Comparison of ENCODE assay signal across 29 cellular contexts in genomic region chr15:27774191-27774590, GRCh38.
"Had no signal": no experiment of that assay in that cellular context is flagged by ENCODE, and none has a peak within 500 bp of the region (broad histone marks: within the 10 kb centered on the region; RNA-seq: fewer than 3 reads in every experiment).

No MANE protein-coding gene starts in this region.

- H3K27me3 Mint-ChIP-seq: natural killer cell treated with Interleukin-12 subunit alpha and Interleukin-12 subunit beta and Interleukin-15 and Interleukin-18, amount 100 ng/mL, for 72 hours; progenitor cell of endocrine pancreas; stimulated activated naive CD8-positive, alpha-beta T cell treated with anti-CD3 and anti-CD28 coated beads, Interleukin-15, Interleukin-2, amounts not matched to agents 100 ng/mL and 50 ng/mL, for 24 hours had no signal

- H3K4me3 Mint-ChIP-seq: naive thymus-derived CD8-positive, alpha-beta T cell; natural killer cell treated with Interleukin-12 subunit alpha and Interleukin-12 subunit beta and Interleukin-15 and Interleukin-18, amount 100 ng/mL, for 72 hours; nephron progenitor cell; neural crest cell; stimulated activated effector memory CD8-positive, alpha-beta T cell treated with anti-CD3 and anti-CD28 coated beads, Interleukin-12 subunit alpha, Interleukin-12 subunit beta, amount 100 ng/mL, for 72 hours; stimulated activated naive B cell treated with anti-CD40 and anti-IgM and Interleukin-4, amounts not matched to agents 10 μg/mL and 1 μg/mL and 100 μg/mL, for 72 hours; stimulated activated naive CD8-positive, alpha-beta T cell treated with anti-CD3 and anti-CD28 coated beads, Interleukin-15, Interleukin-2, amounts not matched to agents 100 ng/mL and 50 ng/mL, for 24 hours had no signal

- H3K27me3 ChIP-seq: ovary, right lobe of liver, sigmoid colon, stomach, thyroid gland, tibial nerve, upper lobe of left lung, vagina had no signal

- DNase-seq: naive thymus-derived CD8-positive, alpha-beta T cell; nephron progenitor cell; occipital lobe; ovary; posterior cingulate gyrus; psoas muscle; right cardiac atrium; right lobe of liver; sigmoid colon; small intestine; stimulated activated CD4-positive, alpha-beta T cell treated with anti-CD3 and anti-CD28 coated beads, Interleukin-15, amount 100 ng/mL, for 24 hours; stimulated activated CD4-positive, alpha-beta T cell treated with anti-CD3 and anti-CD28 coated beads, Interleukin-2, amount 100 ng/mL, for 24 hours; stimulated activated CD4-positive, alpha-beta T cell treated with anti-CD3 and anti-CD28 coated beads, Interleukin-2, amount 100 ng/mL, for 48 hours; stimulated activated CD4-positive, alpha-beta T cell treated with anti-CD3 and anti-CD28 coated beads, Interleukin-4, amount 100 ng/mL, for 24 hours; stimulated activated naive B cell treated with anti-CD40 and anti-IgM and Interleukin-4, amounts not matched to agents 10 μg/mL and 1 μg/mL and 100 μg/mL, for 72 hours; stimulated activated naive CD4-positive, alpha-beta T cell treated with Interleukin-2 at 50 U/mL for 16 hours; stomach; thyroid gland; trophoblast cell; upper lobe of left lung had no signal

- H3K27ac ChIP-seq: ovary, parathyroid adenoma, psoas muscle, right lobe of liver, sigmoid colon, stomach, thoracic aorta, thyroid gland, tibial nerve, upper lobe of left lung, vagina had no signal

- H3K4me1 Mint-ChIP-seq: naive thymus-derived CD8-positive, alpha-beta T cell; nephron progenitor cell; stimulated activated effector memory CD8-positive, alpha-beta T cell treated with anti-CD3 and anti-CD28 coated beads, Interleukin-12 subunit alpha, Interleukin-12 subunit beta, amount 100 ng/mL, for 72 hours; stimulated activated naive B cell treated with anti-CD40 and anti-IgM and Interleukin-4, amounts not matched to agents 10 μg/mL and 1 μg/mL and 100 μg/mL, for 72 hours had no signal

- H3K9me3 Mint-ChIP-seq: neural crest cell had no signal

- H3K36me3 ChIP-seq: ovary, right lobe of liver, sigmoid colon, stomach, thoracic aorta, thyroid gland, tibial nerve, upper lobe of left lung, vagina had no signal

- H3K4me3 ChIP-seq: ovary, psoas muscle, right lobe of liver, sigmoid colon, stomach, thoracic aorta, thyroid gland, tibial nerve, upper lobe of left lung, vagina had no signal

- H3K9me3 ChIP-seq: psoas muscle, right lobe of liver, thoracic aorta, thyroid gland, vagina had no signal

- H3K4me1 ChIP-seq: parathyroid adenoma, psoas muscle, right lobe of liver, sigmoid colon, stomach, thyroid gland, tibial nerve, upper lobe of left lung, vagina had no signal

- H3K36me3 Mint-ChIP-seq: stimulated activated effector memory CD8-positive, alpha-beta T cell treated with anti-CD3 and anti-CD28 coated beads, Interleukin-12 subunit alpha, Interleukin-12 subunit beta, amount 100 ng/mL, for 72 hours; stimulated activated naive B cell treated with anti-CD40 and anti-IgM and Interleukin-4, amounts not matched to agents 10 μg/mL and 1 μg/mL and 100 μg/mL, for 72 hours had no signal

- H3K27ac Mint-ChIP-seq: naive thymus-derived CD8-positive, alpha-beta T cell; natural killer cell treated with Interleukin-12 subunit alpha and Interleukin-12 subunit beta and Interleukin-15 and Interleukin-18, amount 100 ng/mL, for 72 hours; nephron progenitor cell; progenitor cell of endocrine pancreas; stimulated activated effector memory CD8-positive, alpha-beta T cell treated with anti-CD3 and anti-CD28 coated beads, Interleukin-12 subunit alpha, Interleukin-12 subunit beta, amount 100 ng/mL, for 72 hours; stimulated activated naive B cell treated with anti-CD40 and anti-IgM and Interleukin-4, amounts not matched to agents 10 μg/mL and 1 μg/mL and 100 μg/mL, for 72 hours; stimulated activated naive CD8-positive, alpha-beta T cell treated with anti-CD3 and anti-CD28 coated beads, Interleukin-15, Interleukin-2, amounts not matched to agents 100 ng/mL and 50 ng/mL, for 24 hours had no signal
